In the genomic region with DNA sequence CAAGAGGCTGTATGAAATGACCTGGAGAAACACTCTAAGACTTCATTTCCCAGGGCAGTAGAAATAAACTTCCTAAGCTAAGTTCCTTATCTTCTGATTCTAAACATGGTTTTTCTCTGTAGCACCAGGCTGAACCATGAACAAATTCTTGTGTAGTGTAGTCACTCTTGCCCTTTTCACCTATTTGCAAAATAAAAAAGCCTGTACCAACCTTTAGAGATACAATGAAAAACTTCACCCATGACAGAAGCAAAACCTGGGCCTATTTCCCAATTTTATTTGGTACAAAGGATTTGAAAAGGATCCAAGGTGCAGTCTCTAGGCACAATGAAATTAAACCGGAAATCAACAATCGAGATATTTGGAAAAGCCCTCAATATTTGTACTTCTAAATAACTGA, we compare ENCODE assay signal across 17 cellular contexts. TPM values are rescaled to one million over a fixed set of nuclear protein-coding genes. Genes with fewer than 3 reads are reported as not detected.
DNase-seq lines count a peak whose midpoint lies in the region; ATAC-seq and TF ChIP-seq lines count a peak whose summit lies in the region.
"Had no signal": no experiment of that assay in that cellular context is flagged by ENCODE, and none has a peak within 500 bp of the region (broad histone marks: within the 10 kb centered on the region; RNA-seq: fewer than 3 reads in every experiment).

No MANE protein-coding gene starts in this region.

- H3K4me3 ChIP-seq in fibroblast of villous mesenchyme (ENCODE audit: low read depth, low read length) (no peak overlapping the region), retinal pigment epithelial cell (ENCODE audit: low read length) (no peak overlapping the region)
- H3K4me3 ChIP-seq: lung, MG63, ovary had no signal

- peaks cover 4% of the 10 kb centered on the region for H3K4me1 Mint-ChIP-seq in T-helper 17 cell
- H3K4me1 Mint-ChIP-seq: CD4-positive, alpha-beta memory T cell had no signal

- peaks cover 28% of the 10 kb centered on the region for H3K36me3 Mint-ChIP-seq in T-helper 17 cell (ENCODE audit: low read depth)

- H3K27me3 Mint-ChIP-seq in T-helper 17 cell = no peaks in the 10 kb centered on the region
- H3K27me3 Mint-ChIP-seq: activated CD4-positive, alpha-beta memory T cell treated with anti-CD3 and anti-CD28 coated beads for 36 hours; CD4-positive, alpha-beta memory T cell; stimulated activated naive B cell treated with anti-CD40 and anti-IgM and Interleukin-4, amounts not matched to agents 10 μg/mL and 1 μg/mL and 100 μg/mL, for 72 hours had no signal

- H3K4me3 Mint-ChIP-seq in T-helper 17 cell = no peak overlapping the region
- H3K4me3 Mint-ChIP-seq: activated CD4-positive, alpha-beta memory T cell treated with anti-CD3 and anti-CD28 coated beads for 36 hours; CD4-positive, alpha-beta memory T cell; stimulated activated naive B cell treated with anti-CD40 and anti-IgM and Interleukin-4, amounts not matched to agents 10 μg/mL and 1 μg/mL and 100 μg/mL, for 72 hours had no signal

- H3K27ac Mint-ChIP-seq in T-helper 17 cell = peak overlapping the region; percentile 75
- H3K27ac Mint-ChIP-seq: activated CD4-positive, alpha-beta memory T cell treated with anti-CD3 and anti-CD28 coated beads for 36 hours had no signal

- TF ChIP-seq CTCF in fibroblast of villous mesenchyme (IDR thresholded peaks at IDR 0.05; ENCODE audit: insufficient read depth, low read depth, low read length) (no peak), retinal pigment epithelial cell (conservative IDR thresholded peaks at IDR 0.05; ENCODE audit: low read depth, low read length) (no peak)

- DNase-seq in GM03348 (ENCODE audit: low spot score) = peak; percentile 33
- no peak for DNase-seq in T-helper 17 cell
- DNase-seq in fibroblast of villous mesenchyme (ENCODE audit: low read depth) = peak; percentile 92
- peak; percentile 64 for DNase-seq in retinal pigment epithelial cell (ENCODE audit: low read depth)
- no peak for DNase-seq in midbrain (lab: John Stamatoyannopoulos, UW)
- DNase-seq in germinal center (ENCODE audit: low spot score) = no peak
- DNase-seq in activated naive CD4-positive, alpha-beta T cell treated with Interleukin-2 at 50 U/mL for 16 hours = no peak
- DNase-seq in SIG-M5 treated with dmso at 0.1 percent for 504 hours (lab: John Stamatoyannopoulos, UW; ENCODE audit: unreplicated experiment) = no peak
- DNase-seq: activated CD4-positive, alpha-beta memory T cell treated with anti-CD3 and anti-CD28 coated beads for 36 hours; CD4-positive, alpha-beta memory T cell; foreskin melanocyte; MG63; ovary; stimulated activated CD4-positive, alpha-beta T cell treated with anti-CD3 and anti-CD28 coated beads, Interleukin-2, amount 100 ng/mL, for 48 hours; stimulated activated naive B cell treated with anti-CD40 and anti-IgM and Interleukin-4, amounts not matched to agents 10 μg/mL and 1 μg/mL and 100 μg/mL, for 72 hours; T-helper 1 cell had no signal

- no peaks in the 10 kb centered on the region for H3K9me3 ChIP-seq in T-helper 17 cell (ENCODE audit: control insufficient read depth, low read length, poor library complexity, severe bottlenecking)
- H3K9me3 ChIP-seq: ovary had no signal

- no peak for ATAC-seq in T-helper 17 cell
- ATAC-seq: stimulated activated naive B cell treated with anti-CD40 and anti-IgM and Interleukin-4, amounts not matched to agents 10 μg/mL and 1 μg/mL and 100 μg/mL, for 72 hours had no signal

RNA-seq across cellular contexts. Expression of gene POLR1A, which starts 43.6 kb away (rescaled TPM):
- total RNA-seq in T-helper 17 cell (10 to 100 TPM; 17.7 to 19.2 TPM), fibroblast of villous mesenchyme (23.8 and 33.7 TPM in 2 replicates)

RNA-seq across cellular contexts. Expression of gene PTCD3, which starts 44.0 kb away (rescaled TPM):
- total RNA-seq in T-helper 17 cell (100 to 1,000 TPM; 111 to 142 TPM), fibroblast of villous mesenchyme (63.1 and 110 TPM in 2 replicates)

Comparison
In these comparisons a context has a peak if more than half of its experiments do, and no peak if none do; other contexts are left out.
1. DNase-seq: peak in GM03348 (single experiment), fibroblast of villous mesenchyme (single experiment) and retinal pigment epithelial cell (single experiment); none in T-helper 17 cell (0 of 3), midbrain (single experiment), germinal center (single experiment), activated naive CD4-positive, alpha-beta T cell treated with Interleukin-2 at 50 U/mL for 16 hours (single experiment) and SIG-M5 treated with dmso at 0.1 percent for 504 hours (single experiment).